In genomic region chr17:76408037-76408849, GRCh38 we compare ENCODE assay signal across 8 cellular contexts. TPM values are rescaled to one million over a fixed set of nuclear protein-coding genes. Genes with fewer than 3 reads are reported as not detected.
DNase-seq lines count a peak whose midpoint lies in the region; ATAC-seq and TF ChIP-seq lines count a peak whose summit lies in the region.

No MANE protein-coding gene starts in this region.

- no peak overlapping the region for H3K4me3 ChIP-seq in CD8-positive, alpha-beta memory T cell (ENCODE audit: low read length)
- no peak overlapping the region for H3K4me3 ChIP-seq in esophagus squamous epithelium
- H3K4me3 ChIP-seq in ovary, result no peak overlapping the region

- peaks cover 10% of the 10 kb centered on the region for H3K36me3 ChIP-seq in CD8-positive, alpha-beta memory T cell (ENCODE audit: insufficient read depth, low read length)
- H3K36me3 ChIP-seq in esophagus squamous epithelium (peaks cover 0 to 66% (median 4%) of the 10 kb centered on the region in 3 donors), ovary (no peaks in the 10 kb centered on the region)

- H3K4me3 Mint-ChIP-seq in CD8-positive, alpha-beta memory T cell, result no peak overlapping the region

- no peaks in the 10 kb centered on the region for H3K27me3 ChIP-seq in CD8-positive, alpha-beta memory T cell (ENCODE audit: insufficient read depth, low read length, poor library complexity, severe bottlenecking)
- H3K27me3 ChIP-seq in esophagus squamous epithelium (no peaks in the 10 kb centered on the region), ovary (no peaks in the 10 kb centered on the region)

- no peaks in the 10 kb centered on the region for H3K9me3 ChIP-seq in CD8-positive, alpha-beta memory T cell (ENCODE audit: low read length)
- H3K9me3 ChIP-seq in esophagus squamous epithelium, result no peaks in the 10 kb centered on the region
- no peaks in the 10 kb centered on the region for H3K9me3 ChIP-seq in ovary

- TF ChIP-seq EP300 in ovary (IDR thresholded peaks at IDR 0.05), result no peak

- peaks cover 0 to 48% (median 14%) of the 10 kb centered on the region in 3 donors for H3K36me3 Mint-ChIP-seq in CD8-positive, alpha-beta memory T cell

- intact Hi-C loops in esophagus squamous epithelium (cut with DNase I), result loop anchor here (5.0 to 10.0 kb wide), 3 partner anchors 49 to 463 kb away; partner anchors contain the start of genes FBF1 and RHBDF2
- intact Hi-C loops in ovary (cut with DNase I), result loop anchor here in 2 of 4 donors (5.0 to 10.0 kb wide), 2 partner anchors 47 to 99 kb away; partner anchors contain the start of gene UBE2O (in 1 of the 2)

- no peaks in the 10 kb centered on the region for H3K27me3 Mint-ChIP-seq in CD8-positive, alpha-beta memory T cell

- CTCF ChIA-PET in CD8-positive, alpha-beta memory T cell (lab: Charles Lee), result interaction anchor here (0.6 to 8.3 kb wide), 24 partner anchors 9 to 365 kb away, joined by 3 to 52 read pairs (median 4); partner anchors contain the start of gene AANAT

- DNase-seq in CD8-positive, alpha-beta memory T cell, result peak; percentile 40 to 77 (median 55)
- DNase-seq in NOMO-1 treated with dmso at 0.1 percent for 144 hours (lab: John Stamatoyannopoulos, UW; ENCODE audit: unreplicated experiment) (peak; percentile 47), esophagus squamous epithelium (lab: John Stamatoyannopoulos, UW) (no peak), ovary (peak; percentile 59 to 74 (median 67))
- DNase-seq in activated CD8-positive, alpha-beta memory T cell treated with anti-CD3 and anti-CD28 coated beads, Interleukin-2, amount 50 U/mL, for 48 hours, result peak; percentile 82

- peak overlapping the region in 6 of 8 donors; percentile 10 to 82 (median 40) for H3K27ac Mint-ChIP-seq in CD8-positive, alpha-beta memory T cell

- H3K4me1 Mint-ChIP-seq in CD8-positive, alpha-beta memory T cell, result peaks cover 7 to 11% (median 9%) of the 10 kb centered on the region in 3 donors

- ATAC-seq in HG02798 (IDR thresholded peaks at IDR 0.05; ENCODE audit: poor library complexity, unreplicated experiment), result peak; percentile 41
- no peak for ATAC-seq in HG03460 (IDR thresholded peaks at IDR 0.05; ENCODE audit: unreplicated experiment)
- ATAC-seq in HG02610 (IDR thresholded peaks at IDR 0.05; ENCODE audit: unreplicated experiment), result no peak

- H3K27ac ChIP-seq in CD8-positive, alpha-beta memory T cell (ENCODE audit: low read depth, low read length), result no peak overlapping the region
- no peak overlapping the region for H3K27ac ChIP-seq in esophagus squamous epithelium
- no peak overlapping the region for H3K27ac ChIP-seq in ovary

- POLR2A ChIA-PET in CD8-positive, alpha-beta memory T cell (lab: Charles Lee), result interaction anchor here (0.7 kb wide), 1 partner anchor 40 kb away, joined by 3 read pairs; no protein-coding TSS in a partner anchor

- TF ChIP-seq CTCF in esophagus squamous epithelium (IDR thresholded peaks at IDR 0.05) (peak in 5 of 6 experiments; percentile 71 to 83 (median 73)), ovary (IDR thresholded peaks at IDR 0.05) (peak in 1 of 3 donors; percentile 45)

- H3K9me3 Mint-ChIP-seq in CD8-positive, alpha-beta memory T cell, result no peaks in the 10 kb centered on the region

- no peaks in the 10 kb centered on the region for H3K4me1 ChIP-seq in CD8-positive, alpha-beta memory T cell (ENCODE audit: insufficient read depth, low read length)
- H3K4me1 ChIP-seq in esophagus squamous epithelium (peaks cover 0 to 30% (median 0%) of the 10 kb centered on the region in 3 donors), ovary (ENCODE audit: insufficient read depth) (peaks cover 25% of the 10 kb centered on the region)

- WGBS in esophagus squamous epithelium, 2 donors, result 47 to 71% methylated on average over 5 to 11 of the region's 12 CpGs
- WGBS in ovary, 3 donors, result 72 to 80% (median 73%) methylated on average over 12 of the region's 12 CpGs

- TF ChIP-seq POLR2A in esophagus squamous epithelium (IDR thresholded peaks at IDR 0.05) (no peak), ovary (IDR thresholded peaks at IDR 0.05) (no peak)

RNA-seq across cellular contexts. Expression of gene SPHK1, which starts 23.8 kb away (rescaled TPM):
- 10 to 100 TPM; 17.2 to 18.7 TPM for total RNA-seq in CD8-positive, alpha-beta memory T cell
- 0.76 TPM for polyA plus RNA-seq in CD8-positive, alpha-beta memory T cell
- total RNA-seq in esophagus squamous epithelium (10 to 100 TPM; 17.0 to 37.0 (median 22.8) TPM), ovary (1 to 10 TPM; 1.8 to 9.2 (median 3.7) TPM)
- polyA plus RNA-seq in ovary, result 1 to 10 TPM in 1 of 2 donors, under 1 TPM in 1; 0.80 to 4.0 TPM

RNA-seq across cellular contexts. Expression of gene UBE2O, which starts 44.7 kb away (rescaled TPM):
- 10 to 100 TPM; 33.6 to 35.0 TPM for total RNA-seq in CD8-positive, alpha-beta memory T cell
- 14.9 TPM for polyA plus RNA-seq in CD8-positive, alpha-beta memory T cell
- 10 to 100 TPM; 11.9 to 19.8 (median 16.3) TPM for total RNA-seq in esophagus squamous epithelium
- 10 to 100 TPM; 11.3 to 37.2 (median 29.0) TPM for total RNA-seq in ovary
- 10 to 100 TPM in 1 of 2 donors, 1 to 10 TPM in 1; 8.3 to 15.4 TPM for polyA plus RNA-seq in ovary

RNA-seq across cellular contexts. Expression of gene PRPSAP1, which starts 54.5 kb away (rescaled TPM):
- 10 to 100 TPM; 46.9 to 48.3 TPM for total RNA-seq in CD8-positive, alpha-beta memory T cell
- polyA plus RNA-seq in CD8-positive, alpha-beta memory T cell, result 63.3 TPM
- total RNA-seq in esophagus squamous epithelium, result 10 to 100 TPM; 36.0 to 68.6 (median 49.5) TPM
- total RNA-seq in ovary, result 10 to 100 TPM; 26.1 to 50.4 (median 44.5) TPM
- 10 to 100 TPM; 42.9 to 57.9 TPM for polyA plus RNA-seq in ovary

RNA-seq across cellular contexts. Expression of gene AANAT, which starts 59.2 kb away (rescaled TPM):
- not detected for total RNA-seq in CD8-positive, alpha-beta memory T cell
- not detected for polyA plus RNA-seq in CD8-positive, alpha-beta memory T cell
- total RNA-seq in esophagus squamous epithelium (not detected), ovary (not detected)
- not detected for polyA plus RNA-seq in ovary
